11 cellular contexts compared by ENCODE assay signal in the genomic region with DNA sequence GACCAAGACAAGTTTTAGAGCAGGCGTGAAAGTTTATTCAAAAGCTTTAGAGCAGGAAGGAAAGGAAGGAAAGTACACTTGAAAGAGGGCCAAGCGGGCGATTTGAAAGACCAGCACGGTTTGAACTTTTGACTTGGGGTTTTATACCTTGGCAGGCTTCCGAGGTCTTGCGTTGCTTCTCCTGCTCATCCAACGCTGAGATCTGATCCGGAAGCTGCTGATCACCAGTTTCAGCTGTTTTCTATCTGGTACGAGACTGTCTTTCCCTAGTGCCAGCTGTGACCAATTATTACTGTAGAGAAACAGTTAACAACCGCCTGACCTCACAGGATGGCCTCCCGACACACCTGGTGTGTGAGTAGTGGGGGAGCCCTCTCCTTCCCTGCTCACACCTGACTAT. TPM values are rescaled to one million over a fixed set of nuclear protein-coding genes. Genes with fewer than 3 reads are reported as not detected.
DNase-seq lines count a peak whose midpoint lies in the region; ATAC-seq and TF ChIP-seq lines count a peak whose summit lies in the region.
"Had no signal": no experiment of that assay in that cellular context is flagged by ENCODE, and none has a peak within 500 bp of the region (broad histone marks: within the 10 kb centered on the region; RNA-seq: fewer than 3 reads in every experiment).

No MANE protein-coding gene starts in this region.

- no peak overlapping the region for H3K4me2 ChIP-seq in GM23338

- no peaks in the 10 kb centered on the region for H3K36me3 Mint-ChIP-seq in GM23338 (ENCODE audit: low read depth)
- peaks cover 0 to 8% of the 10 kb centered on the region in 2 donors for H3K36me3 Mint-ChIP-seq in naive B cell
- H3K36me3 Mint-ChIP-seq in stimulated activated effector memory CD8-positive, alpha-beta T cell treated with anti-CD3 and anti-CD28 coated beads, Interleukin-12 subunit alpha, Interleukin-12 subunit beta, amount 100 ng/mL, for 72 hours: no peaks in the 10 kb centered on the region
- H3K36me3 Mint-ChIP-seq: brain, IgD-negative memory B cell had no signal

- H3K4me3 ChIP-seq in GM23338 (no peak overlapping the region), astrocyte of the spinal cord (ENCODE audit: low read depth, low read length) (no peak overlapping the region)

- no peaks in the 10 kb centered on the region for H3K79me2 ChIP-seq in GM23338 (replicated peaks; ENCODE audit: insufficient read depth)

- H2AFZ ChIP-seq in GM23338: peak overlapping the region; percentile 84

- H3K27ac ChIP-seq in GM23338 (ENCODE audit: low read depth): no peak overlapping the region

- TF ChIP-seq CTCF in GM23338 (conservative IDR thresholded peaks at IDR 0.05; ENCODE audit: low read depth in 2 of 2): no peak
- no peak for TF ChIP-seq CTCF in astrocyte of the spinal cord (IDR thresholded peaks at IDR 0.05; ENCODE audit: low read depth, low read length)

- no peak; the same call in 2 of the 3 replicates for ATAC-seq in GM23338
- peak; percentile 10 to 28 for ATAC-seq in naive B cell (ENCODE audit: low read depth in 2 of 2)
- ATAC-seq in stimulated activated effector memory CD8-positive, alpha-beta T cell treated with anti-CD3 and anti-CD28 coated beads, Interleukin-12 subunit alpha, Interleukin-12 subunit beta, amount 100 ng/mL, for 72 hours: no peak
- ATAC-seq in HG02678 (IDR thresholded peaks at IDR 0.05; ENCODE audit: unreplicated experiment): no peak
- ATAC-seq: activated CD4-positive, CD25-positive, alpha-beta regulatory T cell treated with anti-CD3 and anti-CD28 coated beads, Interleukin-2, amount 50 U/mL, for 24 hours had no signal

- H3K4me1 ChIP-seq in GM23338 (ENCODE audit: insufficient read depth): peaks cover 7% of the 10 kb centered on the region; the same call in 1 of the 2 replicates

- H3F3A ChIP-seq in GM23338 (replicated peaks; ENCODE audit: low read depth): no peaks in the 10 kb centered on the region

- no peak for DNase-seq in GM23338 (ENCODE audit: low spot score)
- DNase-seq in NCI-H2171 treated with DMSO at 0.1 percent for 48 hours (lab: John Stamatoyannopoulos, UW): peak; percentile 71
- DNase-seq in astrocyte of the spinal cord (ENCODE audit: low read depth, low spot score): peak; percentile 58
- no peak for DNase-seq in naive B cell
- no peak for DNase-seq in stimulated activated effector memory CD8-positive, alpha-beta T cell treated with anti-CD3 and anti-CD28 coated beads, Interleukin-12 subunit alpha, Interleukin-12 subunit beta, amount 100 ng/mL, for 72 hours (ENCODE audit: low spot score in 2 of 2)
- no peak for DNase-seq in cerebellar cortex (ENCODE audit: low spot score)
- DNase-seq in GDM1 (lab: John Stamatoyannopoulos, UW): no peak

- no peaks in the 10 kb centered on the region for H4K20me1 ChIP-seq in GM23338 (replicated peaks; ENCODE audit: insufficient read depth)

- in situ Hi-C loops in astrocyte of the spinal cord (cut with HindIII; ENCODE audit: low sequenced_read_pairs): no loop called here

- H3K4me3 Mint-ChIP-seq in GM23338 (no peak overlapping the region; the same call in 2 of the 3 replicates), naive B cell (peak overlapping the region in 1 of 8 donors; percentile 30)
- H3K4me3 Mint-ChIP-seq in stimulated activated effector memory CD8-positive, alpha-beta T cell treated with anti-CD3 and anti-CD28 coated beads, Interleukin-12 subunit alpha, Interleukin-12 subunit beta, amount 100 ng/mL, for 72 hours: no peak overlapping the region

- H3K9me2 ChIP-seq in GM23338 (ENCODE audit: insufficient read depth): no peaks in the 10 kb centered on the region

- H3K27me3 Mint-ChIP-seq in GM23338 (ENCODE audit: insufficient read depth, low read depth, poor library complexity) (peaks cover 1% of the 10 kb centered on the region), naive B cell (peaks cover 15 to 26% (median 22%) of the 10 kb centered on the region in 3 donors)

- H3K27ac Mint-ChIP-seq in GM23338 (no peak overlapping the region), naive B cell (peak overlapping the region in 1 of 6 donors; percentile 38)
- no peak overlapping the region for H3K27ac Mint-ChIP-seq in stimulated activated effector memory CD8-positive, alpha-beta T cell treated with anti-CD3 and anti-CD28 coated beads, Interleukin-12 subunit alpha, Interleukin-12 subunit beta, amount 100 ng/mL, for 72 hours

- peaks cover 11% of the 10 kb centered on the region for H3K4me1 Mint-ChIP-seq in GM23338
- peaks cover 0 to 5% (median 0%) of the 10 kb centered on the region in 3 donors for H3K4me1 Mint-ChIP-seq in naive B cell
- H3K4me1 Mint-ChIP-seq in stimulated activated effector memory CD8-positive, alpha-beta T cell treated with anti-CD3 and anti-CD28 coated beads, Interleukin-12 subunit alpha, Interleukin-12 subunit beta, amount 100 ng/mL, for 72 hours: no peaks in the 10 kb centered on the region

- no peaks in the 10 kb centered on the region for H3K36me3 ChIP-seq in GM23338 (ENCODE audit: insufficient read depth)

- H3K27me3 ChIP-seq in GM23338 (ENCODE audit: insufficient read depth): peaks cover 1% of the 10 kb centered on the region; the same call in 1 of the 2 replicates

- H3K9me3 Mint-ChIP-seq in GM23338 (no peaks in the 10 kb centered on the region), naive B cell (peaks cover 0 to 2% (median 0%) of the 10 kb centered on the region in 7 donors)
- no peaks in the 10 kb centered on the region for H3K9me3 Mint-ChIP-seq in stimulated activated effector memory CD8-positive, alpha-beta T cell treated with anti-CD3 and anti-CD28 coated beads, Interleukin-12 subunit alpha, Interleukin-12 subunit beta, amount 100 ng/mL, for 72 hours
- H3K9me3 Mint-ChIP-seq: IgD-negative memory B cell had no signal

TF ChIP-seq in GM23338, 12 proteins besides CTCF, POLR2A, EP300 and RAD21 (continues in another document):
- TF ChIP-seq NANOG (IDR thresholded peaks at IDR 0.05; ENCODE audit: borderline replicate concordance) (no peak), POLR2AphosphoS5 (IDR thresholded peaks at IDR 0.05; ENCODE audit: low read depth) (no peak), ZNF331 (CRISPR knock-in tag; IDR thresholded peaks at IDR 0.05; ENCODE audit: low read depth) (no peak), JUNB (IDR thresholded peaks at IDR 0.05; ENCODE audit: unreplicated experiment) (no peak)

RNA-seq across cellular contexts. Expression of gene SNRPF, which starts 20.6 kb away (rescaled TPM):
- total RNA-seq in GM23338 (2014; rRNA removed; shearing (Covaris generic)): 31.1 and 35.4 TPM in 2 replicates
- 458 and 475 TPM in 2 replicates for polyA plus RNA-seq in GM23338 (2016; fragmentation: Nextera tagmentation; extraction: Ambion mirVana)
- 10 to 100 TPM; 27.2 to 56.2 (median 51.2) TPM for polyA plus RNA-seq in naive B cell (ENCODE audit: low read depth in 6 of 6)

RNA-seq across cellular contexts. Expression of gene NTN4, which starts 47.6 kb away (rescaled TPM):
- 3.3 and 3.8 TPM in 2 replicates for total RNA-seq in GM23338 (2014; rRNA removed; shearing (Covaris generic))
- 0.89 and 1.5 TPM in 2 replicates for polyA plus RNA-seq in GM23338 (2016; fragmentation: Nextera tagmentation; extraction: Ambion mirVana)
- not detected for polyA plus RNA-seq in naive B cell (ENCODE audit: low read depth in 6 of 6)
- polyA plus RNA-seq: IgD-negative memory B cell had no signal

Comparison
In these comparisons a context has a peak if more than half of its experiments do, and no peak if none do; other contexts are left out.
1. ATAC-seq: peak in naive B cell (2 of 2); none in GM23338 (single experiment), stimulated activated effector memory CD8-positive, alpha-beta T cell treated with anti-CD3 and anti-CD28 coated beads, Interleukin-12 subunit alpha, Interleukin-12 subunit beta, amount 100 ng/mL, for 72 hours (single experiment) and HG02678 (single experiment).
2. DNase-seq: peak in NCI-H2171 treated with DMSO at 0.1 percent for 48 hours (single experiment) and astrocyte of the spinal cord (single experiment); none in GM23338 (single experiment), naive B cell (single experiment), stimulated activated effector memory CD8-positive, alpha-beta T cell treated with anti-CD3 and anti-CD28 coated beads, Interleukin-12 subunit alpha, Interleukin-12 subunit beta, amount 100 ng/mL, for 72 hours (0 of 2), cerebellar cortex (single experiment) and GDM1 (single experiment).